8 cellular contexts compared by ENCODE assay signal in the genomic region with DNA sequence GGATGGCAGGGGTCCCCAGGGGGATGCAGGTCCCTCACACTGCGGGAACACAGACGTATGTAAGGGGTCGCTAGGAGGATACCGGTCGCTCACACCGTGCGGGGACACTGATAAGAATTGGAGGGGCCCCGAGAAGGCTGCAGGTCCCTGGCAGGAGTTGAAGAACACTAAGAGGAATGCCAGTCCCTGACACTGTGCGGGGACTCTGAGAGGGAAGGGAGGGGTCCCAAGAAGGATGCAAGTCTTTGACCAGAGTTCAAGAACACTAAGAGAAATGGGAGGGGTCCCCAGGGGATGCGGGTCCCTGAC. TPM values are rescaled to one million over a fixed set of nuclear protein-coding genes. Genes with fewer than 3 reads are reported as not detected.
DNase-seq lines count a peak whose midpoint lies in the region; ATAC-seq and TF ChIP-seq lines count a peak whose summit lies in the region.

No MANE protein-coding gene starts in this region.

- TF ChIP-seq CTCF in PC-9 (conservative IDR thresholded peaks at IDR 0.05) = no peak
- no peak for TF ChIP-seq CTCF in progenitor cell of endocrine pancreas (IDR thresholded peaks at IDR 0.05; ENCODE audit: unreplicated experiment)

- H3F3A ChIP-seq in PC-9 (ENCODE audit: insufficient read depth, low read depth) = peaks cover 16% of the 10 kb centered on the region

- POLR2A ChIA-PET in PC-9 (lab: Charles Lee; ENCODE audit: unreplicated experiment) = interaction anchor here (0.5 to 0.6 kb wide), 3 partner anchors 155 to 407 kb away, joined by 3 to 4 read pairs (median 3); no protein-coding TSS in a partner anchor

- no peaks in the 10 kb centered on the region for H4K20me1 ChIP-seq in PC-9 (ENCODE audit: insufficient read depth)

- H3K4me3 Mint-ChIP-seq in progenitor cell of endocrine pancreas (ENCODE audit: low read depth) = peak overlapping the region; percentile 97

- peaks cover 14% of the 10 kb centered on the region for H3K79me2 ChIP-seq in PC-9 (ENCODE audit: low read depth)

- H3K27ac ChIP-seq in PC-9 (0 out of 2 replicates have a peak overlapping the region, but pooled peaks have one; percentile 4), esophagus (ENCODE audit: low read depth in 2 of 2, low read length in 1 of 2) (peak overlapping the region; percentile 62 to 82)

- peak overlapping the region; percentile 91 for H3K27ac Mint-ChIP-seq in progenitor cell of endocrine pancreas

- peak overlapping the region; percentile 97 for H2AFZ ChIP-seq in PC-9

- H3K4me1 Mint-ChIP-seq in progenitor cell of endocrine pancreas (ENCODE audit: low read depth) = peaks cover 20% of the 10 kb centered on the region

- intact Hi-C loops in PC-9 (cut with micrococcal nuclease; ENCODE audit: unreplicated experiment) = loop anchor here (5.0 kb wide), 2 partner anchors 152 to 327 kb away; a partner anchor contains a TSS

- ATAC-seq in GM18502 (IDR thresholded peaks at IDR 0.05; ENCODE audit: poor library complexity, unreplicated experiment) = no peak

- 1 to 2% methylated on average over 10 of the region's 10 CpGs for WGBS in esophagus, 2 donors

- H3K36me3 Mint-ChIP-seq in progenitor cell of endocrine pancreas (ENCODE audit: insufficient read depth) = peaks cover 3% of the 10 kb centered on the region

- H3K27me3 ChIP-seq in PC-9 (ENCODE audit: insufficient read depth, low read depth) (no peaks in the 10 kb centered on the region), esophagus (ENCODE audit: control insufficient read depth in 1 of 2, insufficient read depth in 2 of 2, low read length in 2 of 2) (no peaks in the 10 kb centered on the region)

- 0 out of 2 replicates have a peak, but pooled peaks cover 11% of the 10 kb centered on the region for H3K36me3 ChIP-seq in PC-9 (ENCODE audit: low read depth)
- peaks cover 0 to 3% of the 10 kb centered on the region in 2 donors for H3K36me3 ChIP-seq in esophagus (ENCODE audit: control insufficient read depth in 2 of 2, insufficient read depth in 2 of 2, low read length in 1 of 2)

- no peaks in the 10 kb centered on the region for H3K27me3 Mint-ChIP-seq in progenitor cell of endocrine pancreas

- no peaks in the 10 kb centered on the region for H3K9me3 ChIP-seq in PC-9 (ENCODE audit: insufficient read depth, low read depth)
- H3K9me3 ChIP-seq in esophagus (ENCODE audit: control insufficient read depth in 2 of 2, insufficient read depth in 1 of 2, low read depth in 1 of 2, low read length in 1 of 2) = no peaks in the 10 kb centered on the region

- H3K4me2 ChIP-seq in PC-9 = peak overlapping the region; percentile 94

- DNase-seq in PC-9 (no peak), progenitor cell of endocrine pancreas (ENCODE audit: low spot score, unreplicated experiment) (no peak), NCI-H2171 (lab: John Stamatoyannopoulos, UW) (no peak), T1000 (lab: John Stamatoyannopoulos, UW) (no peak), KG1 (lab: John Stamatoyannopoulos, UW) (no peak)

- no peaks in the 10 kb centered on the region for H3K9me3 Mint-ChIP-seq in progenitor cell of endocrine pancreas (ENCODE audit: low read depth)

- H3K4me1 ChIP-seq in PC-9 (replicated peaks; ENCODE audit: insufficient read depth) = peaks cover 9% of the 10 kb centered on the region
- H3K4me1 ChIP-seq in esophagus (ENCODE audit: control insufficient read depth in 2 of 2, insufficient read depth in 2 of 2, low read length in 1 of 2) = peaks cover 7 to 8% of the 10 kb centered on the region in 2 donors

- no peaks in the 10 kb centered on the region for H3K9me2 ChIP-seq in PC-9 (ENCODE audit: insufficient read depth)

- CTCF ChIA-PET in PC-9 (lab: Charles Lee) = interaction anchor here (0.5 to 1.5 kb wide), 7 partner anchors 18 to 1173 kb away, joined by 3 to 9 read pairs (median 5); no protein-coding TSS in a partner anchor

- BruUV-seq in PC-9 (replicated peaks; lab: Mats Ljungman, UMichigan) = no TSS peak

- H3K4me3 ChIP-seq in GM08714 (ENCODE audit: low read length) = peak overlapping the region; percentile 66
- peak overlapping the region; percentile 83 for H3K4me3 ChIP-seq in PC-9
- H3K4me3 ChIP-seq in esophagus (ENCODE audit: low read depth in 1 of 2, low read length in 2 of 2) = peak overlapping the region; percentile 88 to 94

RNA-seq across cellular contexts. Expression of a gene that starts 0.5 kb away (rescaled TPM):
- total RNA-seq in PC-9 (2021) = 13.5 and 17.4 TPM in 2 replicates
- polyA plus RNA-seq in esophagus = 1 to 10 TPM; 1.0 to 1.1 TPM
- 13.6 and 19.3 TPM in 2 replicates for total RNA-seq in progenitor cell of endocrine pancreas
